In genomic region chr1:7587726-7588456, GRCh38 we compare ENCODE assay signal across 19 cellular contexts.
DNase-seq lines count a peak whose midpoint lies in the region; ATAC-seq, FAIRE-seq and TF ChIP-seq lines count a peak whose summit lies in the region.
"Had no signal": no experiment of that assay in that cellular context is flagged by ENCODE, and none has a peak within 500 bp of the region (broad histone marks: within the 10 kb centered on the region; RNA-seq: fewer than 3 reads in every experiment).

No MANE protein-coding gene starts in this region.

- H3K36me3 Mint-ChIP-seq in nephron progenitor cell (ENCODE audit: low read depth): no peaks in the 10 kb centered on the region
- H3K36me3 Mint-ChIP-seq: CD14-positive monocyte had no signal

- H3K27me3 Mint-ChIP-seq in nephron progenitor cell (ENCODE audit: low read depth, poor library complexity): peaks cover 12% of the 10 kb centered on the region

- H2AFZ ChIP-seq in HepG2 (ENCODE audit: low read length): no peak overlapping the region
- H2AFZ ChIP-seq: PC-9 had no signal

- H3K4me3 ChIP-seq in right lobe of liver (no peak overlapping the region), HepG2 (replicated peaks in 1 of 3; ENCODE audit: insufficient read depth in 1 of 3, low read depth in 2 of 3, low read length in 3 of 3) (no peak overlapping the region), upper lobe of right lung (no peak overlapping the region), foreskin fibroblast (ENCODE audit: low read depth in 1 of 2, low read length in 2 of 2) (no peak overlapping the region)
- H3K4me3 ChIP-seq: HAP-1, PC-9 had no signal

- POLR2A ChIA-PET in HepG2 (lab: Yijun Ruan, JAX): no interaction called here

- no TSS peak for BruUV-seq in HepG2 (replicated peaks; lab: Mats Ljungman, UMichigan)

- H3K27me3 ChIP-seq in right lobe of liver: no peaks in the 10 kb centered on the region
- peaks cover 6 to 57% of the 10 kb centered on the region in 2 experiments for H3K27me3 ChIP-seq in HepG2 (ENCODE audit: control insufficient read depth in 1 of 2, insufficient read depth in 2 of 2, low read length in 2 of 2)
- H3K27me3 ChIP-seq in upper lobe of right lung: no peaks in the 10 kb centered on the region

- no peak for FAIRE-seq in HepG2 (lab: Jason Lieb, UNC)

- no peak overlapping the region for H3K4me2 ChIP-seq in HepG2 (ENCODE audit: low read depth, low read length)
- H3K4me2 ChIP-seq: PC-9 had no signal

- TF ChIP-seq POLR2A in right lobe of liver (IDR thresholded peaks at IDR 0.05): no peak
- no peak for TF ChIP-seq POLR2A in HepG2 (IDR thresholded peaks at IDR 0.05; ENCODE audit: insufficient read depth in 1 of 2, low read depth in 2 of 2, low read length in 2 of 2)

- ATAC-seq in right lobe of liver (no peak), HepG2 (no peak), upper lobe of right lung (no peak)
- ATAC-seq: Right ventricle myocardium inferior had no signal

- H3K27ac ChIP-seq in right lobe of liver (no peak overlapping the region), HepG2 (ENCODE audit: extremely low read length, insufficient read depth, low read length) (no peak overlapping the region), upper lobe of right lung (no peak overlapping the region)
- H3K27ac ChIP-seq: PC-9 had no signal

- H3K36me3 ChIP-seq in right lobe of liver (no peaks in the 10 kb centered on the region), HepG2 (replicated peaks in 1 of 2; ENCODE audit: control insufficient read depth in 1 of 2, insufficient read depth in 2 of 2, low read length in 2 of 2) (no peaks in the 10 kb centered on the region), upper lobe of right lung (no peaks in the 10 kb centered on the region)
- H3K36me3 ChIP-seq: HAP-1 had no signal

- TF ChIP-seq EP300 in HepG2 (IDR thresholded peaks at IDR 0.05; ENCODE audit: low read depth in 2 of 2, low read length in 2 of 2) (no peak), HepG2 (CRISPR knock-in tag; IDR thresholded peaks at IDR 0.05; ENCODE audit: borderline replicate concordance) (no peak)

- no peak overlapping the region for H3K27ac Mint-ChIP-seq in nephron progenitor cell
- H3K27ac Mint-ChIP-seq: CD14-positive monocyte had no signal

- H3K79me2 ChIP-seq in HepG2 (ENCODE audit: insufficient read depth, low read length): no peaks in the 10 kb centered on the region

- in situ Hi-C loops in HepG2 (cut with HindIII; ENCODE audit: extremely low pct_ligation_motif_present, low pct_unique_long_range_greater_than_20kb): no loop called here

- CTCF ChIA-PET in HepG2 (lab: Yijun Ruan, JAX; ENCODE audit: low intra/inter-chr PET ratio, low total read pairs): no interaction called here

- H4K20me1 ChIP-seq in HepG2 (ENCODE audit: insufficient read depth, low read length): no peaks in the 10 kb centered on the region

- H3K4me1 Mint-ChIP-seq in nephron progenitor cell: peaks cover 7% of the 10 kb centered on the region
- H3K4me1 Mint-ChIP-seq: CD14-positive monocyte had no signal

- H3K4me1 ChIP-seq in right lobe of liver (no peaks in the 10 kb centered on the region), HepG2 (ENCODE audit: insufficient read depth, low read length) (no peaks in the 10 kb centered on the region), upper lobe of right lung (no peaks in the 10 kb centered on the region)
- H3K4me1 ChIP-seq: HAP-1 had no signal

- no peaks in the 10 kb centered on the region for H3K9me3 Mint-ChIP-seq in nephron progenitor cell
- H3K9me3 Mint-ChIP-seq: CD14-positive monocyte had no signal

- no peak overlapping the region for H3K4me3 Mint-ChIP-seq in nephron progenitor cell
- H3K4me3 Mint-ChIP-seq: CD14-positive monocyte had no signal

- TF ChIP-seq RAD21 in HepG2 (CRISPR knock-in tag; IDR thresholded peaks at IDR 0.05): no peak

- TF ChIP-seq CTCF in right lobe of liver (IDR thresholded peaks at IDR 0.05) (no peak), HepG2 (CRISPR knock-in tag; IDR thresholded peaks at IDR 0.05) (no peak), nephron progenitor cell (IDR thresholded peaks at IDR 0.05) (no peak), upper lobe of right lung (IDR thresholded peaks at IDR 0.05) (no peak), foreskin fibroblast (IDR thresholded peaks at IDR 0.05; ENCODE audit: low read depth, low read length) (no peak)

- DNase-seq in NCI-H82 (lab: John Stamatoyannopoulos, UW): peak; percentile 47
- DNase-seq in NCI-H82 treated with DMSO at 0.1 percent for 48 hours (lab: John Stamatoyannopoulos, UW; ENCODE audit: unreplicated experiment): no peak
- DNase-seq in right lobe of liver: peak in 2 of 3 donors; percentile 35 to 42
- DNase-seq in HepG2 (ENCODE audit: low spot score): no peak
- peak; percentile 1 for DNase-seq in nephron progenitor cell
- peak; percentile 43 for DNase-seq in upper lobe of right lung
- DNase-seq in foreskin fibroblast: no peak
- no peak for DNase-seq in NCI-H1436 treated with DMSO at 0.1 percent for 48 hours (lab: John Stamatoyannopoulos, UW)
- DNase-seq: COR-L47, DMS153, EL, Karpas-422, MM.1S, NCI-H1930, NCI-H526, PC-9 had no signal

- intact Hi-C loops in right lobe of liver (cut with DNase I): no loop called here
- intact Hi-C loops in HepG2 (cut with micrococcal nuclease; ENCODE audit: unreplicated experiment): no loop called here
- intact Hi-C loops in upper lobe of right lung (cut with DNase I): no loop called here

- H3K9ac ChIP-seq in HepG2 (ENCODE audit: insufficient read depth, low read depth, low read length): no peak overlapping the region

- no peaks in the 10 kb centered on the region for H3K9me3 ChIP-seq in right lobe of liver
- H3K9me3 ChIP-seq in HepG2 (ENCODE audit: low read length): no peaks in the 10 kb centered on the region
- no peaks in the 10 kb centered on the region for H3K9me3 ChIP-seq in upper lobe of right lung
- H3K9me3 ChIP-seq: HAP-1 had no signal

- WGBS in right lobe of liver (ENCODE audit: insufficient coverage, low coverage, low lambda C conversion rate, missing lambda C conversion rate): 100% methylated on average over 1 of the region's 18 CpGs
- no CpG with 5 or more reads among the region's 18 CpGs for WGBS in HepG2 (ENCODE audit: low lambda C conversion rate)

TF ChIP-seq in HepG2, 621 proteins besides CTCF, POLR2A, EP300 and RAD21 (continues in another document):
- TF ChIP-seq PLSCR1 (CRISPR knock-in tag; IDR thresholded peaks at IDR 0.05; ENCODE audit: borderline replicate concordance) (no peak), KLF13 (CRISPR knock-in tag; IDR thresholded peaks at IDR 0.05) (no peak), NONO (IDR thresholded peaks at IDR 0.05) (no peak), NONO (CRISPR knock-in tag; conservative IDR thresholded peaks at IDR 0.05) (no peak), THYN1 (CRISPR knock-in tag; IDR thresholded peaks at IDR 0.05; ENCODE audit: borderline replicate concordance, low read depth) (no peak), PRMT3 (CRISPR knock-in tag; IDR thresholded peaks at IDR 0.05; ENCODE audit: borderline replicate concordance, low read depth) (no peak), ZNF142 (CRISPR knock-in tag; IDR thresholded peaks at IDR 0.05) (no peak), KDM2A (CRISPR knock-in tag; IDR thresholded peaks at IDR 0.05; ENCODE audit: borderline replicate concordance, low read depth) (no peak)

Comparison
In these comparisons a context has a peak if more than half of its experiments do, and no peak if none do; other contexts are left out.
1. DNase-seq: peak in NCI-H82 (single experiment), right lobe of liver (2 of 3), nephron progenitor cell (single experiment) and upper lobe of right lung (single experiment); none in NCI-H82 treated with DMSO at 0.1 percent for 48 hours (single experiment), HepG2 (single experiment), foreskin fibroblast (0 of 2) and NCI-H1436 treated with DMSO at 0.1 percent for 48 hours (single experiment).